In genomic region chr4:176782794-176783193, GRCh38 we compare ENCODE assay signal across 28 cellular contexts. TPM values are rescaled to one million over a fixed set of nuclear protein-coding genes. Genes with fewer than 3 reads are reported as not detected.
DNase-seq lines count a peak whose midpoint lies in the region; ATAC-seq, FAIRE-seq and TF ChIP-seq lines count a peak whose summit lies in the region.
"Had no signal": no experiment of that assay in that cellular context is flagged by ENCODE, and none has a peak within 500 bp of the region (broad histone marks: within the 10 kb centered on the region; RNA-seq: fewer than 3 reads in every experiment).

No MANE protein-coding gene starts in this region.

- no peaks in the 10 kb centered on the region for H3K27me3 ChIP-seq in gastrocnemius medialis
- H3K27me3 ChIP-seq: esophagus squamous epithelium, heart right ventricle, uterus had no signal

- TF ChIP-seq POLR2A in gastrocnemius medialis (IDR thresholded peaks at IDR 0.05): no peak
- TF ChIP-seq POLR2A in GM12892 (IDR thresholded peaks at IDR 0.05; ENCODE audit: low read depth, low read length): no peak

- TF ChIP-seq CTCF in gastrocnemius medialis (IDR thresholded peaks at IDR 0.05 in 4 of 5, conservative IDR thresholded peaks at IDR 0.05 in 1 of 5): no peak

- peak overlapping the region in 3 of 4 donors; percentile 6 to 75 (median 68) for H3K27ac ChIP-seq in gastrocnemius medialis

- DNase-seq in AG20443 (ENCODE audit: low spot score) (peak; percentile 38), RPMI7951 (ENCODE audit: low read depth) (peak; percentile 81), fibroblast of gingiva (ENCODE audit: low read depth) (peak; percentile 35), gastrocnemius medialis (no peak), H4 (ENCODE audit: low spot score) (no peak), NCI-H146 (lab: John Stamatoyannopoulos, UW) (no peak), GM12892 (ENCODE audit: insufficient read length) (no peak)
- DNase-seq: activated B cell treated with CpG ODN at 0.5 μM for 24 hours; activated CD4-positive, alpha-beta memory T cell treated with anti-CD3 and anti-CD28 coated beads for 36 hours; activated T-cell treated with anti-CD3 and anti-CD28 coated beads for 4 hours; cerebellar nuclear complex; effector memory CD4-positive, alpha-beta T cell; esophagus squamous epithelium; H7; heart right ventricle; immature natural killer cell; Kasumi-1; left ventricle myocardium superior; NCI-H1105 treated with DMSO at 0.1 percent for 48 hours; NCI-H2107; NCI-H510A; NK-92 treated with Interleukin-12 subunit alpha and Interleukin-12 subunit beta, amount 100 ng/mL, for 24 hours; occipital lobe; substantia nigra; T-helper 9 cell; uterus had no signal

- no peak for FAIRE-seq in GM12892 (lab: Jason Lieb, UNC)

- peaks cover 4 to 17% of the 10 kb centered on the region in 2 donors for H3K4me1 ChIP-seq in gastrocnemius medialis
- H3K4me1 ChIP-seq: uterus had no signal

- no peak overlapping the region for H3K4me3 ChIP-seq in gastrocnemius medialis
- H3K4me3 ChIP-seq: uterus had no signal

- in situ Hi-C loops in gastrocnemius medialis (cut with MboI; ENCODE audit: low sequenced_read_pairs in 4 of 4): no loop called here

- ATAC-seq in gastrocnemius medialis (no peak), HG02973 (IDR thresholded peaks at IDR 0.05; ENCODE audit: unreplicated experiment) (no peak)
- ATAC-seq: left ventricle myocardium superior, right cardiac atrium had no signal

- no peaks in the 10 kb centered on the region for H3K9me3 ChIP-seq in gastrocnemius medialis
- H3K9me3 ChIP-seq: esophagus squamous epithelium, heart right ventricle, uterus had no signal

- H3K36me3 ChIP-seq in gastrocnemius medialis: no peaks in the 10 kb centered on the region
- H3K36me3 ChIP-seq: esophagus squamous epithelium, heart right ventricle, uterus had no signal

- intact Hi-C loops in gastrocnemius medialis (cut with DNase I; ENCODE audit: low total_unique reads): no loop called here

RNA-seq across cellular contexts. Expression of gene VEGFC, which starts 9.9 kb away (rescaled TPM):
- total RNA-seq in RPMI7951 (2014; rRNA removed; shearing (Covaris generic)): 43.2 and 58.6 TPM in 2 replicates
- 1 to 10 TPM; 1.1 to 2.9 (median 2.3) TPM for total RNA-seq in gastrocnemius medialis
- total RNA-seq in H4 (2014; rRNA removed; shearing (Covaris generic)): 12.2 and 15.1 TPM in 2 replicates
- not detected for polyA plus RNA-seq in GM12892 (2012; ENCODE audit: missing spikeins)
- total RNA-seq: activated B cell treated with CpG ODN at 0.5 μM for 24 hours; activated CD4-positive, alpha-beta memory T cell treated with anti-CD3 and anti-CD28 coated beads for 36 hours had no signal
- polyA plus RNA-seq: immature natural killer cell had no signal

Comparison
In these comparisons a context has a peak if more than half of its experiments do, and no peak if none do; other contexts are left out.
1. DNase-seq: peak in AG20443 (single experiment), RPMI7951 (single experiment) and fibroblast of gingiva (single experiment); none in gastrocnemius medialis (0 of 2), H4 (single experiment), NCI-H146 (single experiment) and GM12892 (single experiment).